ENCODE assay signal across 9 cellular contexts in genomic region chr3:49928511-49929017, GRCh38. TPM values are rescaled to one million over a fixed set of nuclear protein-coding genes. Genes with fewer than 3 reads are reported as not detected.
DNase-seq lines count a peak whose midpoint lies in the region; ATAC-seq and TF ChIP-seq lines count a peak whose summit lies in the region.
"Had no signal": no experiment of that assay in that cellular context is flagged by ENCODE, and none has a peak within 500 bp of the region (broad histone marks: within the 10 kb centered on the region; RNA-seq: fewer than 3 reads in every experiment).

No MANE protein-coding gene starts in this region.

- peak overlapping the region; percentile 93 for H3K4me2 ChIP-seq in PC-3 (ENCODE audit: low read length)
- peak overlapping the region; percentile 73 for H3K4me2 ChIP-seq in parathyroid adenoma (ENCODE audit: low read length)

- H3K4me3 ChIP-seq in PC-3 (ENCODE audit: low read length): peak overlapping the region; percentile 94
- H3K4me3 ChIP-seq in epithelial cell of proximal tubule (ENCODE audit: low read depth, low read length): peak overlapping the region; percentile 77
- H3K4me3 ChIP-seq in parathyroid adenoma (ENCODE audit: low read depth, low read length): no peak overlapping the region

- H3K27me3 ChIP-seq in PC-3 (ENCODE audit: low read length) (no peaks in the 10 kb centered on the region), parathyroid adenoma (ENCODE audit: control insufficient read depth, insufficient read depth, low read length) (no peaks in the 10 kb centered on the region)

- DNase-seq in Calu3 (no peak), PC-3 (no peak), epithelial cell of proximal tubule (ENCODE audit: low read depth) (no peak), HCEC 1CT (no peak)
- DNase-seq in activated CD4-positive, alpha-beta T cell treated with anti-CD3 and anti-CD28 coated beads for 1 hour: no peak
- DNase-seq: midbrain had no signal

- no peaks in the 10 kb centered on the region for H4K20me1 ChIP-seq in PC-3 (ENCODE audit: low read length)

- TF ChIP-seq CTCF in Calu3 (IDR thresholded peaks at IDR 0.05; ENCODE audit: unreplicated experiment) (no peak), PC-3 (conservative IDR thresholded peaks at IDR 0.05; ENCODE audit: low read depth, low read length) (no peak), epithelial cell of proximal tubule (conservative IDR thresholded peaks at IDR 0.05; ENCODE audit: low read depth, low read length) (no peak), parathyroid adenoma (IDR thresholded peaks at IDR 0.05) (no peak)

- ATAC-seq in PC-3: no peak
- ATAC-seq in HG02678 (IDR thresholded peaks at IDR 0.05; ENCODE audit: unreplicated experiment): no peak
- ATAC-seq in GM19397 (IDR thresholded peaks at IDR 0.05; ENCODE audit: unreplicated experiment): no peak

- H3K27ac Mint-ChIP-seq in Calu3 (ENCODE audit: unreplicated experiment): no peak overlapping the region

- no peaks in the 10 kb centered on the region for H3K9me3 ChIP-seq in PC-3 (ENCODE audit: low read length)
- no peaks in the 10 kb centered on the region for H3K9me3 ChIP-seq in parathyroid adenoma (ENCODE audit: control insufficient read depth, low read length)

- POLR2A ChIA-PET in PC-3 (lab: Charles Lee; ENCODE audit: unreplicated experiment): no interaction called here

- H2AFZ ChIP-seq in PC-3 (ENCODE audit: low read length) (no peak overlapping the region; the same call in 1 of the 2 replicates), parathyroid adenoma (peak overlapping the region; percentile 99)

- H3K9ac ChIP-seq in PC-3 (ENCODE audit: low read length) (peak overlapping the region; percentile 85), parathyroid adenoma (no peak overlapping the region)

- H3K27ac ChIP-seq in PC-3 (ENCODE audit: low read length): no peak overlapping the region
- H3K27ac ChIP-seq in parathyroid adenoma: peak overlapping the region; percentile 88

- no peaks in the 10 kb centered on the region for H3K9me3 Mint-ChIP-seq in Calu3 (ENCODE audit: low read depth, unreplicated experiment)

- no peaks in the 10 kb centered on the region for H3K36me3 ChIP-seq in PC-3 (ENCODE audit: low read depth, low read length)
- H3K36me3 ChIP-seq in parathyroid adenoma (ENCODE audit: control insufficient read depth, insufficient read depth, low read length): no peaks in the 10 kb centered on the region

- peaks cover 21% of the 10 kb centered on the region for H3K4me1 Mint-ChIP-seq in Calu3 (ENCODE audit: low read depth, unreplicated experiment)

- BruUV-seq in Calu3 (replicated peaks; lab: Mats Ljungman, UMichigan) (TSS peak; percentile 42), PC-3 (replicated peaks; lab: Mats Ljungman, UMichigan) (no TSS peak)

- intact Hi-C loops in Calu3 (cut with micrococcal nuclease; ENCODE audit: unreplicated experiment) (no loop called here), PC-3 (cut with micrococcal nuclease) (loop anchor here (1.0 to 2.0 kb wide), 2 partner anchors 12 to 22 kb away; partner anchors contain the start of gene RBM6)

- no peaks in the 10 kb centered on the region for H3K27me3 Mint-ChIP-seq in Calu3 (ENCODE audit: unreplicated experiment)

- H3K4me1 ChIP-seq in PC-3 (ENCODE audit: insufficient read depth, low read length) (peaks cover 40% of the 10 kb centered on the region), parathyroid adenoma (peaks cover 5% of the 10 kb centered on the region)

- H3K36me3 Mint-ChIP-seq in Calu3 (ENCODE audit: insufficient read depth, unreplicated experiment): peaks cover 9% of the 10 kb centered on the region

- no peaks in the 10 kb centered on the region for H3F3A ChIP-seq in PC-3 (ENCODE audit: low read length, unreplicated experiment)

- H3K9me2 ChIP-seq in PC-3 (replicated peaks; ENCODE audit: low read length): no peaks in the 10 kb centered on the region

- H3K4me3 Mint-ChIP-seq in Calu3 (ENCODE audit: low read depth, unreplicated experiment): peak overlapping the region; percentile 94

- H3K79me2 ChIP-seq in PC-3 (ENCODE audit: low read length): peaks cover 43% of the 10 kb centered on the region
- H3K79me2 ChIP-seq in parathyroid adenoma: peaks cover 12% of the 10 kb centered on the region

- CTCF ChIA-PET in Calu3 (lab: Charles Lee) (interaction anchor here (0.6 to 2.1 kb wide), 3 partner anchors 13 to 209 kb away, joined by 4 to 11 read pairs (median 6); no protein-coding TSS in a partner anchor), PC-3 (lab: Charles Lee) (interaction anchor here (1.3 kb wide), 1 partner anchor 28 kb away, joined by 8 read pairs; no protein-coding TSS in a partner anchor)

RNA-seq across cellular contexts. Expression of gene MON1A, which starts 1.0 kb away (rescaled TPM):
- total RNA-seq in Calu3 (2022): 8.4 and 10.6 TPM in 2 replicates
- total RNA-seq in PC-3 (2014; rRNA removed): 20.8 and 24.9 TPM in 2 replicates
- 9.1 and 17.9 TPM in 2 replicates for total RNA-seq in epithelial cell of proximal tubule

RNA-seq across cellular contexts. Expression of gene RBM6, which starts 11.4 kb away (rescaled TPM):
- total RNA-seq in Calu3 (2022) (69.6 and 72.1 TPM in 2 replicates), PC-3 (2014; rRNA removed) (64.6 and 73.5 TPM in 2 replicates), epithelial cell of proximal tubule (24.0 and 36.6 TPM in 2 replicates)

RNA-seq across cellular contexts. Expression of gene MST1R, which starts 24.9 kb away (rescaled TPM):
- total RNA-seq in Calu3 (2022): 169 and 218 TPM in 2 replicates
- total RNA-seq in PC-3 (2014; rRNA removed): 39.0 and 70.6 TPM in 2 replicates
- total RNA-seq in epithelial cell of proximal tubule: 5.3 and 5.6 TPM in 2 replicates

RNA-seq across cellular contexts. Expression of gene CAMKV, which starts 58.9 kb away (rescaled TPM):
- 0.38 and 0.83 TPM in 2 replicates for total RNA-seq in Calu3 (2022)
- 0.58 TPM in 1 of 2 replicates, not detected in the other for total RNA-seq in PC-3 (2014; rRNA removed)
- total RNA-seq in epithelial cell of proximal tubule: not detected in 2 replicates
